In the genomic region with DNA sequence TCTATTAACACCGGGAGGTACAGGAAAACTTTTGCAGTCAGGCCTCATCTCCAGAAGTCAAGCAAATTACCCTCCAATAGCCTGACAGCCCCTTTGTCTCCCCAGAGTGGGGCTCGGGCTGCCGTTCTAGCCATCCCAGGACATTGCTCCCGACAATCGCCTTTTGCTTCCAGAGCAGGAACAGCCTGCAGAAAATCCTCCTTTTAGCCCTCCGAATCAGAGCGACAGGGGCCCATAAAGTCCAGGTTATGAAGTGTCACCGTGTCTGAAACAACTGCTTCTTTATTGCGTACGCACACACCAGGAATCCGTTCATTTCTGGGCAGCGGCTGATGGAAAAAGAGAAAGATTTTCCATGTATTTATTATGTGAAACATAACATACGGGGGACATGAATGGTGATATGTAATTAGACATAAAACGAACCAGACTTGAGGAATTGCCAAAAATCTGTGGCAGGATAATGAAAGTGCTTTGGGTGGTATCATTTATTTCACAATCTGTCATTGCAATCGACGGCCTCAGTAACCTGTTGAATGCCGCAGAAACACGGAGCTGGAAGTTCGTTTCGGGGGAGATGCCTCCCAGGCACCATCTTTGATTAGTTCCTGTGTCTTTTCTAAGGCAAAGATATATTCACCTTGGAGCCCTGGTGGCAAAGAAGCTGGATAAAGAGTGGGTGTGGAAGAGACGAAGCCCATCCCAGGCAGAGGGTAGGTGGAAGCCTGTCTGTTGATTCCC, we compare ENCODE assay signal across 22 cellular contexts. TPM values are rescaled to one million over a fixed set of nuclear protein-coding genes. Genes with fewer than 3 reads are reported as not detected.
"Had no signal": no experiment of that assay in that cellular context is flagged by ENCODE, and none has a peak within 500 bp of the region (broad histone marks: within the 10 kb centered on the region; RNA-seq: fewer than 3 reads in every experiment).

No MANE protein-coding gene starts in this region.

- H3K27ac Mint-ChIP-seq: naive thymus-derived CD4-positive, alpha-beta T cell; nephron; stimulated activated memory B cell treated with anti-CD40 and anti-IgM and Interleukin-4, amounts not matched to agents 10 μg/mL and 1 μg/mL and 100 μg/mL, for 72 hours had no signal

- H3K9me3 Mint-ChIP-seq: nephron; stimulated activated memory B cell treated with anti-CD40 and anti-IgM and Interleukin-4, amounts not matched to agents 10 μg/mL and 1 μg/mL and 100 μg/mL, for 72 hours had no signal

- H3K9me3 ChIP-seq: gastrocnemius medialis, left lung, psoas muscle, sigmoid colon, thoracic aorta, tibial nerve, vagina had no signal

- H3K36me3 ChIP-seq: gastrocnemius medialis, left lung, sigmoid colon, thoracic aorta, tibial nerve, vagina had no signal

- DNase-seq: dorsolateral prefrontal cortex; effector CD4-positive, alpha-beta T cell; foreskin fibroblast; gastrocnemius medialis; head of caudate nucleus; kidney; mesenchymal stem cell; midbrain; naive thymus-derived CD4-positive, alpha-beta T cell; nucleus accumbens; psoas muscle; right cardiac atrium; sigmoid colon; stimulated activated CD4-positive, alpha-beta T cell treated with anti-CD3 and anti-CD28 coated beads, Interleukin-4, amount 100 ng/mL, for 4 hours; stimulated activated naive CD8-positive, alpha-beta T cell treated with anti-CD3 and anti-CD28 coated beads, Interleukin-15, Interleukin-2, amounts not matched to agents 100 U/mL and 50 U/mL, for 24 hours had no signal

- H3K36me3 Mint-ChIP-seq: naive thymus-derived CD4-positive, alpha-beta T cell; stimulated activated memory B cell treated with anti-CD40 and anti-IgM and Interleukin-4, amounts not matched to agents 10 μg/mL and 1 μg/mL and 100 μg/mL, for 72 hours had no signal

- H3K4me1 Mint-ChIP-seq: naive thymus-derived CD4-positive, alpha-beta T cell; stimulated activated memory B cell treated with anti-CD40 and anti-IgM and Interleukin-4, amounts not matched to agents 10 μg/mL and 1 μg/mL and 100 μg/mL, for 72 hours had no signal

- H3K27me3 ChIP-seq: vagina had no signal

- H3K4me1 ChIP-seq: gastrocnemius medialis, left lung, psoas muscle, sigmoid colon, tibial nerve, vagina had no signal

- H3K4me3 ChIP-seq: dorsolateral prefrontal cortex, gastrocnemius medialis, left lung, psoas muscle, sigmoid colon, thoracic aorta, tibial nerve, vagina had no signal

- H3K4me3 Mint-ChIP-seq: naive thymus-derived CD4-positive, alpha-beta T cell; nephron; stimulated activated memory B cell treated with anti-CD40 and anti-IgM and Interleukin-4, amounts not matched to agents 10 μg/mL and 1 μg/mL and 100 μg/mL, for 72 hours had no signal

- H3K27ac ChIP-seq: dorsolateral prefrontal cortex, gastrocnemius medialis, left lung, psoas muscle, sigmoid colon, thoracic aorta, tibial nerve, vagina had no signal

RNA-seq across cellular contexts. Expression of a gene that starts 48.0 kb away (rescaled TPM):
- total RNA-seq: skeletal muscle tissue had no signal
